In the genomic region with DNA sequence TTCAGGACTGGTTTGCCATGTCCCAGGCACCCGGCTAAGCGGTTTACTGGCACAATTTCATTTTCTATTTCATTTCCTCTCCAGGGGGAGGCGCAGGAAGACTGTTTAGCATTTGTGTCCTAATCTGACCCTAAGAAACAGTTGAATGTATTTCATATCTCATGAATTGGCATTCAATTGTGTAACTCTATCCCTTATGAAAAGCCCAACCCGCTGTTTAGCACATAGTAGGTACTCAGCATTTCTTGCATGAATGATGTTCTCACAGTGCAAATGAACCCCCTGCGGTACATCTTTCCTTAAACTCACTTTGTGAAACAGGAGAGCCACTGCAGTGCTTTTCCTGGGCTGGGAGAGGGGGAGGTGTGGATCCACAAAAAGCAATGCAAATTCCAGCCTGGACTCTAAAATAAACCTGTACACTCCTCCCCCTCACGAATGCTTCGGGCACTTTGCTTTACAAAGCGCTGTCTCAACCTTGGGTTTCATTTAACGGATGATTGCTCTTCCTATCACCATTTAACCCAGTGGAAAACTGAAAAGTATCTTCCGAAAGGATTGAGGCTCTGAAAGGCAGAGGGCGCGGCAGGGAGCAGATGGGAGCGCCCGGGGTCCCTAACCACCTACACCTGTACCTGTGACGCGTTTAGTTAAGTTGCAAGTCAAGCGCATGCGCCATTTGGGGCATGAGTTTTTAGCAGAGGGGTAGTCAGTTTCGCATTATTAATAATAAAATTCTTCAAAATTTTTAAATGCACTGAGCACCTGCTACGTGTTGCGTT, we compare ENCODE assay signal across 1 cellular context.
TF ChIP-seq lines count a peak whose summit lies in the region.

No MANE protein-coding gene starts in this region.

TF ChIP-seq in HCT116, 20 proteins besides CTCF, POLR2A, EP300 and RAD21:
- peak; percentile 24; the same call in 1 of the 2 replicates for TF ChIP-seq SIN3A (IDR thresholded peaks at IDR 0.05; ENCODE audit: low read depth)
- TF ChIP-seq EGR1 (IDR thresholded peaks at IDR 0.05; ENCODE audit: low read depth), result peak; percentile 20; the same call in 1 of the 2 replicates
- TF ChIP-seq EZH2phosphoT487 (IDR thresholded peaks at IDR 0.05; ENCODE audit: borderline replicate concordance), result no peak
- TF ChIP-seq SP1 (IDR thresholded peaks at IDR 0.05; ENCODE audit: low read depth), result 0 out of 2 replicates have a peak, but pooled peaks have one; percentile 15
